Comparison of ENCODE assay signal across 8 cellular contexts in the genomic region with DNA sequence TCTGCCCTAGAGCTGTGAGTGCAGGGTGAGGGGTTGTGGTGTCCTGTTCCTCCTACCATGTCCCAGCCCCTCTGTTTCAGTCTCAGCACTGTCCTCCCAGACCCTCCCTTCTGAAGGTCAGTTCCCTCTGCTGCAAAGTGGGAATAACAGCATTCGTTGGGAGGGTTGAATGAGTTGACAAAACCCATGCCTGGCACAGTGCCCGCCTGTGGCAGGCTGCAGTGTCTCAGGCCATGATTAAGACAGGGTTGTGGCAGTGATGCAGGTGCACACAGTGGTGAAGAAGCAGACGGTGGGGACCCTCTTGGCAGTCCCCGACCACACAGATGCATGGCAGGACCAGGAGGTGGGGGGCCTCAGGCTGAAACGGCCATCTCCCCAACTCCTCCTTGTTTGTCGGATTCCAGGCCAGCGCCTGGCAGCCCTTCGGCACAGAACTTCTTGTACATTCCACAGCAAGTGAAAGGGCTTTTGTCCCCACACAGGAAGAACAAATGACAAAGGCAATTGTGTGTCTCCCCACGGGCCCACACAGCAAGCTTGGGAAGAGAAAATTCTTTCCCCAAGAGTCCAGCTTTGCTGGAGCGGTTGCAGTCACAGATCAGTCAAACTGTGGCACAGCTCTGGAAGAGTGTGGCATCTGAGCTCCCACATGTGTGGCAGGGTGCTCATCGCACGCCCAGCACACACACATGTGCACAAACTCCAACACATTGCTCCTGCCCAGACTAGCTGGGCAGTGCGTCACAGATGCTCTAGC. TPM values are rescaled to one million over a fixed set of nuclear protein-coding genes. Genes with fewer than 3 reads are reported as not detected.
DNase-seq lines count a peak whose midpoint lies in the region; ATAC-seq lines count a peak whose summit lies in the region.

No MANE protein-coding gene starts in this region.

- ATAC-seq in HG03442 (IDR thresholded peaks at IDR 0.05; ENCODE audit: unreplicated experiment) = peak; percentile 11

- no peaks in the 10 kb centered on the region for H3K36me3 Mint-ChIP-seq in dendritic cell treated with granulocyte-macrophage colony-stimulating factor and Interleukin-4, amounts not matched to agents 40 ng/mL and 50 ng/mL, for 4 days (ENCODE audit: low read depth)

- no peaks in the 10 kb centered on the region for H3K9me3 Mint-ChIP-seq in dendritic cell treated with granulocyte-macrophage colony-stimulating factor and Interleukin-4, amounts not matched to agents 40 ng/mL and 50 ng/mL, for 4 days

- H3K4me3 Mint-ChIP-seq in dendritic cell treated with granulocyte-macrophage colony-stimulating factor and Interleukin-4, amounts not matched to agents 40 ng/mL and 50 ng/mL, for 4 days = peak overlapping the region; percentile 47

- peak overlapping the region; percentile 86 for H3K27ac Mint-ChIP-seq in dendritic cell treated with granulocyte-macrophage colony-stimulating factor and Interleukin-4, amounts not matched to agents 40 ng/mL and 50 ng/mL, for 4 days

- H3K4me1 Mint-ChIP-seq in dendritic cell treated with granulocyte-macrophage colony-stimulating factor and Interleukin-4, amounts not matched to agents 40 ng/mL and 50 ng/mL, for 4 days (ENCODE audit: low read depth) = peaks cover 65% of the 10 kb centered on the region

- H3K27me3 Mint-ChIP-seq in dendritic cell treated with granulocyte-macrophage colony-stimulating factor and Interleukin-4, amounts not matched to agents 40 ng/mL and 50 ng/mL, for 4 days = no peaks in the 10 kb centered on the region

- intact Hi-C loops in dendritic cell treated with granulocyte-macrophage colony-stimulating factor and Interleukin-4, amounts not matched to agents 40 ng/mL and 50 ng/mL, for 4 days (cut with micrococcal nuclease) = no loop called here
- intact Hi-C loops in posterior vena cava (cut with DNase I) = no loop called here

- peak; percentile 11 for DNase-seq in NCI-H1105 treated with DMSO at 0.1 percent for 48 hours (lab: John Stamatoyannopoulos, UW)
- DNase-seq in NCI-H1105 (lab: John Stamatoyannopoulos, UW) = no peak
- peak; percentile 99 for DNase-seq in pons (ENCODE audit: low spot score)
- no peak for DNase-seq in iPS-NIHi11 (ENCODE audit: low spot score)
- DNase-seq in activated CD4-positive, alpha-beta T cell treated with anti-CD3 and anti-CD28 coated beads, Interleukin-2, amount 50 U/mL, for 48 hours = no peak
- no peak for DNase-seq in posterior vena cava (ENCODE audit: low spot score)

RNA-seq across cellular contexts. Expression of gene EPCAM, which starts 58.1 kb away (rescaled TPM):
- under 1 TPM; 0.19 to 0.74 TPM for total RNA-seq in posterior vena cava

Comparison
In these comparisons a context has a peak if more than half of its experiments do, and no peak if none do; other contexts are left out.
1. DNase-seq: peak in NCI-H1105 treated with DMSO at 0.1 percent for 48 hours (single experiment) and pons (single experiment); none in NCI-H1105 (single experiment), iPS-NIHi11 (single experiment), activated CD4-positive, alpha-beta T cell treated with anti-CD3 and anti-CD28 coated beads, Interleukin-2, amount 50 U/mL, for 48 hours (0 of 2) and posterior vena cava (single experiment).